Comparison of ENCODE assay signal across 1 cellular context in genomic region chr16:87047221-87048037, GRCh38.
TF ChIP-seq lines count a peak whose summit lies in the region.

No MANE protein-coding gene starts in this region.

TF ChIP-seq in HEK293, 187 proteins besides CTCF, POLR2A, EP300 and RAD21 (continued from another document):
- no peak for TF ChIP-seq ZNF488 (tag by site-specific recombination; IDR thresholded peaks at IDR 0.05)
- TF ChIP-seq WT1 (tag by site-specific recombination; IDR thresholded peaks at IDR 0.05) = peak; percentile 60
- no peak for TF ChIP-seq ZNF513 (tag by site-specific recombination; IDR thresholded peaks at IDR 0.05)
- TF ChIP-seq IKZF3 (tag by site-specific recombination; IDR thresholded peaks at IDR 0.05) = peak; percentile 78
- no peak for TF ChIP-seq ZNF521 (tag by site-specific recombination; IDR thresholded peaks at IDR 0.05)
- TF ChIP-seq KLF1 (tag by site-specific recombination; IDR thresholded peaks at IDR 0.05) = no peak
- peak; percentile 40; the same call in 1 of the 2 replicates for TF ChIP-seq ZNF398 (tag by site-specific recombination; IDR thresholded peaks at IDR 0.05)
- peak; percentile 32; the same call in 1 of the 2 replicates for TF ChIP-seq GLIS1 (tag by site-specific recombination; IDR thresholded peaks at IDR 0.05)
- TF ChIP-seq ZNF248 (tag by site-specific recombination; IDR thresholded peaks at IDR 0.05) = no peak
- no peak for TF ChIP-seq ZNF114 (tag by site-specific recombination; IDR thresholded peaks at IDR 0.05)
- no peak for TF ChIP-seq ZNF202 (tag by site-specific recombination; IDR thresholded peaks at IDR 0.05; ENCODE audit: borderline replicate concordance)
- TF ChIP-seq PATZ1 (tag by site-specific recombination; IDR thresholded peaks at IDR 0.05) = 0 out of 2 replicates have a peak, but pooled peaks have one; percentile 33
- TF ChIP-seq ZNF548 (tag by site-specific recombination; IDR thresholded peaks at IDR 0.05) = no peak
- peak; percentile 39; the same call in 1 of the 2 replicates for TF ChIP-seq ZBTB44 (tag by site-specific recombination; IDR thresholded peaks at IDR 0.05)
- peak; percentile 90 for TF ChIP-seq ZIC2 (tag by site-specific recombination; IDR thresholded peaks at IDR 0.05)
- TF ChIP-seq ZNF580 (tag by site-specific recombination; IDR thresholded peaks at IDR 0.05) = no peak
- TF ChIP-seq ZNF624 (tag by site-specific recombination; IDR thresholded peaks at IDR 0.05) = no peak
- TF ChIP-seq ZNF561 (tag by site-specific recombination; IDR thresholded peaks at IDR 0.05; ENCODE audit: borderline replicate concordance) = peak; percentile 75; the same call in 1 of the 2 replicates
- TF ChIP-seq ZNF423 (tag by site-specific recombination; IDR thresholded peaks at IDR 0.05) = no peak
- no peak for TF ChIP-seq ZNF223 (tag by site-specific recombination; IDR thresholded peaks at IDR 0.05)
- no peak for TF ChIP-seq RBAK (tag by site-specific recombination; IDR thresholded peaks at IDR 0.05)
- TF ChIP-seq ZNF776 (tag by site-specific recombination; IDR thresholded peaks at IDR 0.05; ENCODE audit: borderline replicate concordance) = no peak
- TF ChIP-seq ZBTB20 (tag by site-specific recombination; IDR thresholded peaks at IDR 0.05) = peak; percentile 98
- no peak for TF ChIP-seq ZFP41 (tag by site-specific recombination; IDR thresholded peaks at IDR 0.05; ENCODE audit: borderline replicate concordance)
- TF ChIP-seq ZNF629 (tag by site-specific recombination; IDR thresholded peaks at IDR 0.05) = 0 out of 2 replicates have a peak, but pooled peaks have one; percentile 12
- TF ChIP-seq ZFP69B (tag by site-specific recombination; IDR thresholded peaks at IDR 0.05) = no peak
- no peak for TF ChIP-seq ZNF354C (tag by site-specific recombination; IDR thresholded peaks at IDR 0.05; ENCODE audit: borderline replicate concordance, low read depth)
- peak; percentile 82 for TF ChIP-seq ZNF692 (tag by site-specific recombination; IDR thresholded peaks at IDR 0.05)
- TF ChIP-seq ZNF514 (tag by site-specific recombination; IDR thresholded peaks at IDR 0.05) = no peak
- TF ChIP-seq SCRT1 (tag by site-specific recombination; IDR thresholded peaks at IDR 0.05; ENCODE audit: borderline replicate concordance) = no peak
- no peak for TF ChIP-seq ZNF701 (tag by site-specific recombination; IDR thresholded peaks at IDR 0.05)
- TF ChIP-seq ZNF214 (tag by site-specific recombination; IDR thresholded peaks at IDR 0.05; ENCODE audit: borderline replicate concordance) = no peak
- no peak for TF ChIP-seq ZSCAN4 (tag by site-specific recombination; IDR thresholded peaks at IDR 0.05)
- no peak for TF ChIP-seq SALL2 (tag by site-specific recombination; IDR thresholded peaks at IDR 0.05; ENCODE audit: borderline replicate concordance)
- TF ChIP-seq SP7 (tag by site-specific recombination; IDR thresholded peaks at IDR 0.05) = peak; percentile 80
- no peak for TF ChIP-seq ZNF169 (tag by site-specific recombination; IDR thresholded peaks at IDR 0.05)
- peak; percentile 99 for TF ChIP-seq PRDM10 (tag by site-specific recombination; IDR thresholded peaks at IDR 0.05)
- no peak for TF ChIP-seq ZBTB11 (tag by site-specific recombination; conservative IDR thresholded peaks at IDR 0.05; ENCODE audit: low read depth)
- 0 out of 2 replicates have a peak, but pooled peaks have one; percentile 18 for TF ChIP-seq ZNF660 (tag by site-specific recombination; IDR thresholded peaks at IDR 0.05)
- peak; percentile 77; the same call in 1 of the 2 replicates for TF ChIP-seq ZNF600 (tag by site-specific recombination; IDR thresholded peaks at IDR 0.05)
- peak; percentile 69 for TF ChIP-seq ZXDB (tag by site-specific recombination; IDR thresholded peaks at IDR 0.05)
- TF ChIP-seq ZNF311 (tag by site-specific recombination; IDR thresholded peaks at IDR 0.05; ENCODE audit: borderline replicate concordance) = no peak
- peak; percentile 71 for TF ChIP-seq ZNF664 (tag by site-specific recombination; IDR thresholded peaks at IDR 0.05)
- peak; percentile 43 for TF ChIP-seq FEZF1 (tag by site-specific recombination; IDR thresholded peaks at IDR 0.05)
- no peak for TF ChIP-seq SP3 (tag by site-specific recombination; IDR thresholded peaks at IDR 0.05)
